16 cellular contexts compared by ENCODE assay signal in the genomic region with DNA sequence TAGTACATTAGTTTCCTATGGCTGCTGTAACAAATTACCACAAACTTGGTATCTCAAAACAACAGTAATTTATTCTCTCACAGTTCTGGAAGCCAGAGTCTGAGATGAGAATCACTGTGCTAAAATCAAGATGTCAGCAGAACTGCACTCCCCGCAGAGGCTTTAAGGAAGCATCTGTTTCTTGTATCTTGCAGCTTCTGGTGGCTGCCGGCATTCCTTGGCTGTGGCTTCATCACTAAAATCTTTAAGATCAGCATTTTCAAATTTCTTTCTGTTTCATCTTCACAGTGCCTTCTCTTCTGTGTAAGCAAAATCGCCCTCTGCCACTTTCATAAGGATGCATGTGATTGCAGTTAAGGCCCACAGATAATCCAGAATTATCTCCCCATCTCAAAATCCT. TPM values are rescaled to one million over a fixed set of nuclear protein-coding genes. Genes with fewer than 3 reads are reported as not detected.
DNase-seq lines count a peak whose midpoint lies in the region; ATAC-seq and TF ChIP-seq lines count a peak whose summit lies in the region.
"Had no signal": no experiment of that assay in that cellular context is flagged by ENCODE, and none has a peak within 500 bp of the region (broad histone marks: within the 10 kb centered on the region; RNA-seq: fewer than 3 reads in every experiment).

No MANE protein-coding gene starts in this region.

- intact Hi-C loops in Right ventricle myocardium superior (cut with DNase I): no loop called here
- intact Hi-C loops in left ventricle myocardium inferior (cut with micrococcal nuclease): no loop called here

- DNase-seq in Right ventricle myocardium superior (peak; percentile 49), left ventricle myocardium inferior (no peak), left lobe of liver (ENCODE audit: low spot score) (no peak), DMS 273 (lab: John Stamatoyannopoulos, UW; ENCODE audit: unreplicated experiment) (no peak), SK-N-DZ (ENCODE audit: low spot score) (no peak)
- DNase-seq: H9, NCI-H1092 treated with DMSO at 0.1 percent for 48 hours, NCI-H510A, NCI-H748 treated with DMSO at 0.1 percent for 48 hours, SHP77 treated with DMSO at 0.1 percent for 48 hours had no signal

- H3K27me3 ChIP-seq in left ventricle myocardium inferior (ENCODE audit: low read depth) (no peaks in the 10 kb centered on the region), esophagus (ENCODE audit: control insufficient read depth in 1 of 2, insufficient read depth in 2 of 2, low read length in 2 of 2) (no peaks in the 10 kb centered on the region)

- peak; percentile 53 for ATAC-seq in Right ventricle myocardium superior (ENCODE audit: poor library complexity)
- ATAC-seq in left lobe of liver: peak; percentile 12
- ATAC-seq in HG02623 (IDR thresholded peaks at IDR 0.05; ENCODE audit: unreplicated experiment): no peak
- ATAC-seq in GM19023 (IDR thresholded peaks at IDR 0.05; ENCODE audit: unreplicated experiment): no peak

- H3K9me3 ChIP-seq in left ventricle myocardium inferior (replicated peaks): peaks cover 14% of the 10 kb centered on the region
- H3K9me3 ChIP-seq in esophagus (ENCODE audit: control insufficient read depth in 2 of 2, insufficient read depth in 1 of 2, low read depth in 1 of 2, low read length in 1 of 2): no peaks in the 10 kb centered on the region

- WGBS in esophagus, 2 donors: 50 to 67% methylated on average over 3 of the region's 3 CpGs

- no peak for TF ChIP-seq CTCF in left ventricle myocardium inferior (IDR thresholded peaks at IDR 0.05; ENCODE audit: borderline replicate concordance)

- H3K4me3 ChIP-seq in left ventricle myocardium inferior (no peak overlapping the region), esophagus (ENCODE audit: low read depth in 1 of 2, low read length in 2 of 2) (no peak overlapping the region)

- H3K4me1 ChIP-seq in left ventricle myocardium inferior: no peaks in the 10 kb centered on the region
- H3K4me1 ChIP-seq in esophagus (ENCODE audit: control insufficient read depth in 2 of 2, insufficient read depth in 2 of 2, low read length in 1 of 2): peaks cover 3 to 6% of the 10 kb centered on the region in 2 donors

- H3K27ac ChIP-seq in left ventricle myocardium inferior (replicated peaks): no peak overlapping the region
- H3K27ac ChIP-seq in esophagus (ENCODE audit: low read depth in 2 of 2, low read length in 1 of 2): peak overlapping the region; percentile 31 to 68
- H3K27ac ChIP-seq: 22Rv1 had no signal

- H3K36me3 ChIP-seq in left ventricle myocardium inferior (peaks cover 21% of the 10 kb centered on the region), esophagus (ENCODE audit: control insufficient read depth in 2 of 2, insufficient read depth in 2 of 2, low read length in 1 of 2) (peaks cover 3 to 4% of the 10 kb centered on the region in 2 donors)

RNA-seq across cellular contexts. Expression of gene STON2, which starts 9.4 kb away (rescaled TPM):
- total RNA-seq in Right ventricle myocardium superior (12.0 TPM), left ventricle myocardium inferior (8.3 TPM), left lobe of liver (6.3 TPM)
- polyA plus RNA-seq in esophagus: 10 to 100 TPM in 1 of 2 donors, 1 to 10 TPM in 1; 8.5 to 20.4 TPM
- 11.4 and 14.4 TPM in 2 replicates for polyA plus RNA-seq in SK-N-DZ (2014; cell fraction: cytosol; rRNA removed)
- 7.1 and 10.5 TPM in 2 replicates for polyA plus RNA-seq in SK-N-DZ (2014; cell fraction: nucleus; rRNA removed)
- total RNA-seq: B cell had no signal
- polyA plus RNA-seq: AG04450 had no signal

Comparison
In these comparisons a context has a peak if more than half of its experiments do, and no peak if none do; other contexts are left out.
1. ATAC-seq: peak in Right ventricle myocardium superior (single experiment) and left lobe of liver (single experiment); none in HG02623 (single experiment) and GM19023 (single experiment).